ENCODE assay signal across 2 cellular contexts in the genomic region with DNA sequence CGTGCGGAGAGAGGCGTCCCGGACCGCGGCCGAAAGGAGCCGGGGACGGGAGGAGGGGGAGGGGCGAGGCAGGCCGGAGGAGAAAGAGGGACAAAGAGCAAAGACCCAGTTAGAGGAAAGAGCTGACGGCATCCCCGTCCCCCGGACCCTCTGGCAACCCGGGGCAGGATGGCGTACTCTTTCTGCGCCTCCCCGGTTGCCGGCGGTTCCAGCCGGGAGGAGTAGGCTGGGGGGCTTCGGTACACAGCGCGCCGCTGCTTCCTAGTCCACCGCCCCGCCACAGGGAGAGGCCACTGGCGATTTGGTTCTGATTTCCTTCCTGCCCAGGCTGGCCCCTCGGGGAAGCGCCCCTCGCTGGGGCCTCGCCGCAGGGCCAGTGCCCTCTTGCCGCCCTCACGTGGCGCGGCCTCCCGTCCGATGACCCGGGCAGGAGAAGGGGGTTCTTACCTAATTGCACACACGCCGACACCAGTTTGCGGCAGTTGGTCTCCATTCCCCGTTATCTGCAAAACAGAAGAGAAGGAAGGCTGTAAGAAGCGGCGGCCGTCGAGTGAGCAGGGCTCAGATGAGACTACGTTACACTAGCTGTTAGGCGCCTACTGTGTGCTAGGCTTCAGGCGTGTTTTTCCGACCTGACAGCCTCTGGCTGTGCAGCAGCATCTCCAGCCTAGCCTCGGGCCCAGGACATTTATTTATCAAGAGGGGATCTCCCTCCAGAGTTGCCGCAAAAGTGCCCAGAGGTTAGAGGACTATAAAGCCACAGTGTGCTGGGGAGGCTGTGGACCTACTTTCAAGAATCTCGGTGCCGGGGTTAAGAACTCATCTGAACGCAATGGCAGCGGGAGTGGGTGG.
TF ChIP-seq lines count a peak whose summit lies in the region.

No MANE protein-coding gene starts in this region.

TF ChIP-seq in SK-N-SH, 30 proteins besides CTCF, POLR2A, EP300 and RAD21 (continued from another document):
- TF ChIP-seq, protein P1, sequence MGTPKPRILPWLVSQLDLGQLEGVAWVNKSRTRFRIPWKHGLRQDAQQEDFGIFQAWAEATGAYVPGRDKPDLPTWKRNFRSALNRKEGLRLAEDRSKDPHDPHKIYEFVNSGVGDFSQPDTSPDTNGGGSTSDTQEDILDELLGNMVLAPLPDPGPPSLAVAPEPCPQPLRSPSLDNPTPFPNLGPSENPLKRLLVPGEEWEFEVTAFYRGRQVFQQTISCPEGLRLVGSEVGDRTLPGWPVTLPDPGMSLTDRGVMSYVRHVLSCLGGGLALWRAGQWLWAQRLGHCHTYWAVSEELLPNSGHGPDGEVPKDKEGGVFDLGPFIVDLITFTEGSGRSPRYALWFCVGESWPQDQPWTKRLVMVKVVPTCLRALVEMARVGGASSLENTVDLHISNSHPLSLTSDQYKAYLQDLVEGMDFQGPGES (IDR thresholded peaks at IDR 0.05; ENCODE audit: low read depth, low read length), result no peak
- TF ChIP-seq FOXM1 (IDR thresholded peaks at IDR 0.05; ENCODE audit: low read depth) (no peak), TCF12 (IDR thresholded peaks at IDR 0.05) (no peak), GABPA (IDR thresholded peaks at IDR 0.05; ENCODE audit: low read depth) (no peak), MXI1 (IDR thresholded peaks at IDR 0.05; ENCODE audit: low read depth, low read length) (no peak), RCOR1 (IDR thresholded peaks at IDR 0.05; ENCODE audit: low read length) (no peak), CHD2 (IDR thresholded peaks at IDR 0.05; ENCODE audit: low read length, partially characterized antibody) (no peak)

TF ChIP-seq in SK-N-SH treated with all-trans-retinoic acid at 6 μM for 48 hours, 23 proteins besides CTCF, POLR2A, EP300 and RAD21 (continued from another document):
- TF ChIP-seq PPARA (CRISPR knock-in tag; IDR thresholded peaks at IDR 0.05; ENCODE audit: borderline replicate concordance), result no peak
- TF ChIP-seq ESRRG (CRISPR knock-in tag; IDR thresholded peaks at IDR 0.05), result no peak
- TF ChIP-seq TCF4 (CRISPR knock-in tag; IDR thresholded peaks at IDR 0.05; ENCODE audit: borderline replicate concordance), result no peak
- TF ChIP-seq ZFP30 (CRISPR knock-in tag; IDR thresholded peaks at IDR 0.05), result no peak
- TF ChIP-seq GLIS3 (CRISPR knock-in tag; IDR thresholded peaks at IDR 0.05), result no peak
- TF ChIP-seq TOX (CRISPR knock-in tag; IDR thresholded peaks at IDR 0.05; ENCODE audit: borderline replicate concordance), result no peak
- TF ChIP-seq, protein P2, sequence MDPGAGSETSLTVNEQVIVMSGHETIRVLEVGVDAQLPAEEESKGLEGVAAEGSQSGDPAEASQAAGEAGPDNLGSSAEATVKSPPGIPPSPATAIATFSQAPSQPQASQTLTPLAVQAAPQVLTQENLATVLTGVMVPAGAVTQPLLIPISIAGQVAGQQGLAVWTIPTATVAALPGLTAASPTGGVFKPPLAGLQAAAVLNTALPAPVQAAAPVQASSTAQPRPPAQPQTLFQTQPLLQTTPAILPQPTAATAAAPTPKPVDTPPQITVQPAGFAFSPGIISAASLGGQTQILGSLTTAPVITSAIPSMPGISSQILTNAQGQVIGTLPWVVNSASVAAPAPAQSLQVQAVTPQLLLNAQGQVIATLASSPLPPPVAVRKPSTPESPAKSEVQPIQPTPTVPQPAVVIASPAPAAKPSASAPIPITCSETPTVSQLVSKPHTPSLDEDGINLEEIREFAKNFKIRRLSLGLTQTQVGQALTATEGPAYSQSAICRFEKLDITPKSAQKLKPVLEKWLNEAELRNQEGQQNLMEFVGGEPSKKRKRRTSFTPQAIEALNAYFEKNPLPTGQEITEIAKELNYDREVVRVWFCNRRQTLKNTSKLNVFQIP (CRISPR knock-in tag; IDR thresholded peaks at IDR 0.05; ENCODE audit: borderline replicate concordance, low read depth), result no peak
- no peak for TF ChIP-seq ZFP3 (CRISPR knock-in tag; IDR thresholded peaks at IDR 0.05)
- TF ChIP-seq, protein P3, sequence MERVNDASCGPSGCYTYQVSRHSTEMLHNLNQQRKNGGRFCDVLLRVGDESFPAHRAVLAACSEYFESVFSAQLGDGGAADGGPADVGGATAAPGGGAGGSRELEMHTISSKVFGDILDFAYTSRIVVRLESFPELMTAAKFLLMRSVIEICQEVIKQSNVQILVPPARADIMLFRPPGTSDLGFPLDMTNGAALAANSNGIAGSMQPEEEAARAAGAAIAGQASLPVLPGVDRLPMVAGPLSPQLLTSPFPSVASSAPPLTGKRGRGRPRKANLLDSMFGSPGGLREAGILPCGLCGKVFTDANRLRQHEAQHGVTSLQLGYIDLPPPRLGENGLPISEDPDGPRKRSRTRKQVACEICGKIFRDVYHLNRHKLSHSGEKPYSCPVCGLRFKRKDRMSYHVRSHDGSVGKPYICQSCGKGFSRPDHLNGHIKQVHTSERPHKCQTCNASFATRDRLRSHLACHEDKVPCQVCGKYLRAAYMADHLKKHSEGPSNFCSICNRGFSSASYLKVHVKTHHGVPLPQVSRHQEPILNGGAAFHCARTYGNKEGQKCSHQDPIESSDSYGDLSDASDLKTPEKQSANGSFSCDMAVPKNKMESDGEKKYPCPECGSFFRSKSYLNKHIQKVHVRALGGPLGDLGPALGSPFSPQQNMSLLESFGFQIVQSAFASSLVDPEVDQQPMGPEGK (CRISPR knock-in tag; IDR thresholded peaks at IDR 0.05; ENCODE audit: borderline replicate concordance), result no peak
